14 cellular contexts compared by ENCODE assay signal in the genomic region with DNA sequence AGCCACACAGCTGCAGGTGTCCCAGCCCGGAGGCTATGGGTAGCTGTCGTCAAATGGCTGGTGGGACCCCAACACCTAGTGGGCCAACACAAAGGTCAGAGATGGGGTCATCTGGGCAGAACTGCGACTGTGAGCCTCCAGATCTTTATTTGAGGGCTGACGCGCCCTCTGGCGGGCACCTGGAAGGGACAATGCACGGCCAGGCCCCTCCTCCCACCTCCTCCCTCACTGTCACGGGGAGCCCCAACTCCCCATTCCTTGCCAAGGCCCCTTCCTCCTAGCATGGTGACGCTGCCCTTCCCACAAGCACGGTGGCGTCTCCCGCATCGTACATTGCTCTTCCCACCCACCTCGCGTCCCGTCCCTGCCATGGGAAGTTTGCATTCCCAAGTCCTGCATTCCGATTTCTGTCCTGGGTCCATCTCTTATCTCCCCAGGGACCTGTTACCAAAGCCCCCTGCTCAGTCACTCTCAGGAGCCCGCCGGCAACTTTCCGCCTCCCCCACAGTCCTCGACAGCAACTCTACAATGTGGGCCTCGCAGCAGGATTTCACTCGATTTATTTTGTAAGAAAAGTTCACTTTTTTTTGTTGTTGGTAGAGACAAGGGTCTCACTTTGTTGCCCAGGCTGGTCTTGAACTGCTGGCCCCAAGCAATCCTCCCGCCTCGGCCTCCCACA. TPM values are rescaled to one million over a fixed set of nuclear protein-coding genes. Genes with fewer than 3 reads are reported as not detected.
A peak's percentile ranks its signal among the peaks of the same experiment; 100 is the strongest.
DNase-seq lines count a peak whose midpoint lies in the region; ATAC-seq and TF ChIP-seq lines count a peak whose summit lies in the region.
"Had no signal": no experiment of that assay in that cellular context is flagged by ENCODE, and none has a peak within 500 bp of the region (broad histone marks: within the 10 kb centered on the region; RNA-seq: fewer than 3 reads in every experiment).

No MANE protein-coding gene starts in this region.

- H3K23ac ChIP-seq in trophoblast cell (ENCODE audit: low read length), result no peak overlapping the region

- H2AFZ ChIP-seq in trophoblast cell (ENCODE audit: insufficient read depth, low read length, poor library complexity), result no peak overlapping the region

- no peak overlapping the region for H3K27ac Mint-ChIP-seq in activated naive CD8-positive, alpha-beta T cell treated with anti-CD3 and anti-CD28 coated beads, Interleukin-2, amount 50 U/mL, for 24 hours
- no peak overlapping the region for H3K27ac Mint-ChIP-seq in immature natural killer cell
- H3K27ac Mint-ChIP-seq: activated T-helper 2 cell treated with anti-CD3 and anti-CD28 coated beads, Interferon-gamma antibody, Interleukin-2, Interleukin-4, amounts not matched to agents 10 μg/mL and 5 μg/mL and 100 μg/mL, durations not matched to agents 14 hours and 24 hours and 36 hours; naive B cell had no signal

- H4K12ac ChIP-seq in trophoblast cell (ENCODE audit: low read depth, low read length), result no peak overlapping the region

- peaks cover 3% of the 10 kb centered on the region for H3K79me1 ChIP-seq in trophoblast cell (ENCODE audit: low read length)

- no peak overlapping the region for H2AK5ac ChIP-seq in trophoblast cell (ENCODE audit: low read length)

- H3K4me1 ChIP-seq in trophoblast cell (ENCODE audit: control insufficient read depth in 1 of 2, insufficient read depth in 2 of 2, low read length in 2 of 2), result peaks cover 1 to 2% of the 10 kb centered on the region in 2 experiments

- H3K4me3 Mint-ChIP-seq in activated naive CD8-positive, alpha-beta T cell treated with anti-CD3 and anti-CD28 coated beads, Interleukin-2, amount 50 U/mL, for 24 hours, result no peak overlapping the region
- H3K4me3 Mint-ChIP-seq in immature natural killer cell, result no peak overlapping the region

- H3K36me3 Mint-ChIP-seq in activated naive CD8-positive, alpha-beta T cell treated with anti-CD3 and anti-CD28 coated beads, Interleukin-2, amount 50 U/mL, for 24 hours (ENCODE audit: low read depth), result peaks cover 6% of the 10 kb centered on the region
- peaks cover 0 to 1% (median 0%) of the 10 kb centered on the region in 3 donors for H3K36me3 Mint-ChIP-seq in immature natural killer cell

- H3K4me3 ChIP-seq in HFF-Myc (replicated peaks; ENCODE audit: low read depth, low read length), result no peak overlapping the region
- no peak overlapping the region for H3K4me3 ChIP-seq in trophoblast cell (ENCODE audit: low read depth, low read length)

- DNase-seq in activated T-cell treated with anti-CD3 and anti-CD28 coated beads, Interleukin-2, amount 50 U/mL, for 48 hours, result peak; percentile 39 to 41
- DNase-seq in activated T-cell treated with anti-CD3 and anti-CD28 coated beads, Interleukin-2, amount 50 U/mL, for 1 hour, result no peak
- DNase-seq in HFF-Myc (ENCODE audit: extremely low read depth, low read depth) (no peak), trophoblast cell (peak; percentile 20 to 48), NCI-H1092 (lab: John Stamatoyannopoulos, UW) (no peak), immature natural killer cell (no peak)
- peak; percentile 17 for DNase-seq in activated naive CD8-positive, alpha-beta T cell treated with anti-CD3 and anti-CD28 coated beads, Interleukin-2, amount 50 U/mL, for 24 hours
- DNase-seq: small intestine had no signal

- ATAC-seq in activated naive CD8-positive, alpha-beta T cell treated with anti-CD3 and anti-CD28 coated beads, Interleukin-2, amount 50 U/mL, for 24 hours, result no peak
- ATAC-seq in HG02870 (IDR thresholded peaks at IDR 0.05; ENCODE audit: unreplicated experiment), result no peak
- ATAC-seq: Right ventricle myocardium inferior had no signal

- no peak overlapping the region for H2BK120ac ChIP-seq in trophoblast cell (ENCODE audit: insufficient read depth, low read length, poor library complexity)

- no CpG with 5 or more reads among the region's 25 CpGs for WGBS in trophoblast cell (ENCODE audit: extremely low coverage, insufficient coverage, insufficient read length)

- no peak overlapping the region for H4K91ac ChIP-seq in trophoblast cell (ENCODE audit: low read depth, low read length)

- H3K4ac ChIP-seq in trophoblast cell (ENCODE audit: low read depth, low read length), result no peak overlapping the region

- peak; percentile 34 for TF ChIP-seq CTCF in HFF-Myc (IDR thresholded peaks at IDR 0.05; ENCODE audit: low read depth, low read length, missing control alignments)

- peaks cover 16% of the 10 kb centered on the region for H3K9me3 Mint-ChIP-seq in activated naive CD8-positive, alpha-beta T cell treated with anti-CD3 and anti-CD28 coated beads, Interleukin-2, amount 50 U/mL, for 24 hours
- H3K9me3 Mint-ChIP-seq in immature natural killer cell, result peaks cover 6 to 18% (median 16%) of the 10 kb centered on the region in 6 donors

- no peak overlapping the region for H3K9ac ChIP-seq in trophoblast cell (ENCODE audit: low read length)

- H3K4me2 ChIP-seq in trophoblast cell (ENCODE audit: low read length), result no peak overlapping the region

- H3K27me3 Mint-ChIP-seq in activated naive CD8-positive, alpha-beta T cell treated with anti-CD3 and anti-CD28 coated beads, Interleukin-2, amount 50 U/mL, for 24 hours, result peaks cover 27% of the 10 kb centered on the region
- peaks cover 6 to 21% (median 7%) of the 10 kb centered on the region in 3 donors for H3K27me3 Mint-ChIP-seq in immature natural killer cell (ENCODE audit: low read depth in 3 of 3)

- no peak overlapping the region for H3K18ac ChIP-seq in trophoblast cell (ENCODE audit: low read length)

- no peak overlapping the region for H3K27ac ChIP-seq in trophoblast cell (ENCODE audit: low read depth, low read length)

- no peaks in the 10 kb centered on the region for H3K4me1 Mint-ChIP-seq in activated naive CD8-positive, alpha-beta T cell treated with anti-CD3 and anti-CD28 coated beads, Interleukin-2, amount 50 U/mL, for 24 hours
- H3K4me1 Mint-ChIP-seq in immature natural killer cell, result no peaks in the 10 kb centered on the region

- no peaks in the 10 kb centered on the region for H3K36me3 ChIP-seq in trophoblast cell (ENCODE audit: control insufficient read depth in 1 of 2, insufficient read depth in 2 of 2, low read length in 2 of 2)

- no peak overlapping the region for H4K8ac ChIP-seq in trophoblast cell (ENCODE audit: low read depth, low read length)

- no peak overlapping the region for H2BK5ac ChIP-seq in trophoblast cell (ENCODE audit: low read depth, low read length, poor library complexity)

- no peaks in the 10 kb centered on the region for H3K27me3 ChIP-seq in trophoblast cell (ENCODE audit: insufficient read depth, low read length)

- no peak overlapping the region for H2BK12ac ChIP-seq in trophoblast cell (ENCODE audit: low read length)

- H3K9me3 ChIP-seq in trophoblast cell (ENCODE audit: insufficient read depth, low read depth, low read length), result peaks cover 12% of the 10 kb centered on the region

- no peaks in the 10 kb centered on the region for H3K79me2 ChIP-seq in trophoblast cell (ENCODE audit: control insufficient read depth, insufficient read depth, low read length, poor library complexity)

- no peak overlapping the region for H3K14ac ChIP-seq in trophoblast cell (ENCODE audit: low read length)

RNA-seq across cellular contexts. Expression of gene TLE7, which starts 1.0 kb away (rescaled TPM):
- not detected in 2 replicates for polyA plus RNA-seq in trophoblast cell (2013)
- polyA plus RNA-seq in immature natural killer cell, result not detected
- polyA plus RNA-seq: BJ, small intestine, urinary bladder had no signal

RNA-seq across cellular contexts. Expression of gene ZNF23, which starts 21.2 kb away (rescaled TPM):
- 4.1 and 4.3 TPM in 2 replicates for polyA plus RNA-seq in trophoblast cell (2013)
- polyA plus RNA-seq in immature natural killer cell, result 1 to 10 TPM; 4.3 to 8.1 (median 5.4) TPM

RNA-seq across cellular contexts. Expression of gene ZNF19, which starts 48.3 kb away (rescaled TPM):
- polyA plus RNA-seq in trophoblast cell (2013), result 1.3 and 1.5 TPM in 2 replicates
- 1 to 10 TPM in 2 of 3 donors, under 1 TPM in 1; 0.21 to 3.4 (median 1.2) TPM for polyA plus RNA-seq in immature natural killer cell

Comparison
In these comparisons a context has a peak if more than half of its experiments do, and no peak if none do; other contexts are left out.
1. DNase-seq: peak in activated T-cell treated with anti-CD3 and anti-CD28 coated beads, Interleukin-2, amount 50 U/mL, for 48 hours (2 of 2), activated naive CD8-positive, alpha-beta T cell treated with anti-CD3 and anti-CD28 coated beads, Interleukin-2, amount 50 U/mL, for 24 hours (single experiment) and trophoblast cell (2 of 2); none in activated T-cell treated with anti-CD3 and anti-CD28 coated beads, Interleukin-2, amount 50 U/mL, for 1 hour (single experiment), HFF-Myc (single experiment), NCI-H1092 (single experiment) and immature natural killer cell (0 of 3).